11 cellular contexts compared by ENCODE assay signal in genomic region chr7:27191716-27192545, GRCh38. TPM values are rescaled to one million over a fixed set of nuclear protein-coding genes. Genes with fewer than 3 reads are reported as not detected.
DNase-seq lines count a peak whose midpoint lies in the region; ATAC-seq and TF ChIP-seq lines count a peak whose summit lies in the region.
"Had no signal": no experiment of that assay in that cellular context is flagged by ENCODE, and none has a peak within 500 bp of the region (broad histone marks: within the 10 kb centered on the region; RNA-seq: fewer than 3 reads in every experiment).

No MANE protein-coding gene starts in this region.

- TF ChIP-seq CTCF in coronary artery (IDR thresholded peaks at IDR 0.05) (no peak), natural killer cell (IDR thresholded peaks at IDR 0.05) (no peak)

- no peak for ATAC-seq in natural killer cell

- no peak overlapping the region for H3K27ac ChIP-seq in coronary artery
- peak overlapping the region; percentile 88 for H3K27ac ChIP-seq in urinary bladder (ENCODE audit: low read depth)

- DNase-seq in activated naive CD4-positive, alpha-beta T cell treated with Interleukin-2 at 50 U/mL for 16 hours, result no peak
- peak; percentile 70 for DNase-seq in coronary artery (ENCODE audit: low spot score)
- DNase-seq in natural killer cell, result peak; percentile 14
- no peak for DNase-seq in SK-N-DZ (ENCODE audit: low spot score)
- no peak for DNase-seq in SW 1271 (lab: John Stamatoyannopoulos, UW)
- DNase-seq in DMS153 (lab: John Stamatoyannopoulos, UW), result no peak
- DNase-seq: central memory CD4-positive, alpha-beta T cell; NCI-H1930 had no signal

- peaks cover 73% of the 10 kb centered on the region for H3K27me3 Mint-ChIP-seq in activated naive CD4-positive, alpha-beta T cell treated with anti-CD3 and anti-CD28 coated beads, Interleukin-2, amount 50 U/mL, for 24 hours
- peaks cover 80 to 92% of the 10 kb centered on the region in 2 donors for H3K27me3 Mint-ChIP-seq in natural killer cell (ENCODE audit: low read depth in 2 of 2)

- 7% methylated on average over 43 of the region's 43 CpGs for WGBS in urinary bladder

- no peak overlapping the region for H3K27ac Mint-ChIP-seq in activated naive CD4-positive, alpha-beta T cell treated with anti-CD3 and anti-CD28 coated beads, Interleukin-2, amount 50 U/mL, for 24 hours
- no peak overlapping the region for H3K27ac Mint-ChIP-seq in natural killer cell

- peaks cover 1% of the 10 kb centered on the region for H3K4me1 ChIP-seq in urinary bladder (ENCODE audit: insufficient read depth)

- H3K4me3 Mint-ChIP-seq in activated naive CD4-positive, alpha-beta T cell treated with anti-CD3 and anti-CD28 coated beads, Interleukin-2, amount 50 U/mL, for 24 hours, result peak overlapping the region; percentile 61
- peak overlapping the region; percentile 55 for H3K4me3 Mint-ChIP-seq in natural killer cell

- no peaks in the 10 kb centered on the region for H3K36me3 ChIP-seq in urinary bladder (ENCODE audit: insufficient read depth)

- H3K9me3 Mint-ChIP-seq in activated naive CD4-positive, alpha-beta T cell treated with anti-CD3 and anti-CD28 coated beads, Interleukin-2, amount 50 U/mL, for 24 hours, result no peaks in the 10 kb centered on the region
- H3K9me3 Mint-ChIP-seq in natural killer cell, result no peaks in the 10 kb centered on the region

- H3K4me3 ChIP-seq in coronary artery (peak overlapping the region; percentile 65), urinary bladder (ENCODE audit: low read depth, low read length) (peak overlapping the region; percentile 66)

- H3K36me3 Mint-ChIP-seq in activated naive CD4-positive, alpha-beta T cell treated with anti-CD3 and anti-CD28 coated beads, Interleukin-2, amount 50 U/mL, for 24 hours, result no peaks in the 10 kb centered on the region
- no peaks in the 10 kb centered on the region for H3K36me3 Mint-ChIP-seq in natural killer cell

- intact Hi-C loops in natural killer cell (cut with micrococcal nuclease), result no loop called here

- H3K4me1 Mint-ChIP-seq in activated naive CD4-positive, alpha-beta T cell treated with anti-CD3 and anti-CD28 coated beads, Interleukin-2, amount 50 U/mL, for 24 hours, result peaks cover 48% of the 10 kb centered on the region
- H3K4me1 Mint-ChIP-seq in natural killer cell, result peaks cover 37 to 42% of the 10 kb centered on the region in 2 donors

RNA-seq across cellular contexts. Expression of gene HOXA11, which starts 6.9 kb away (rescaled TPM):
- total RNA-seq in natural killer cell (not detected), urinary bladder (9.3 TPM)
- 39.1 TPM for polyA plus RNA-seq in urinary bladder
- not detected in 2 replicates for polyA plus RNA-seq in SK-N-DZ (2014; cell fraction: cytosol; rRNA removed)
- polyA plus RNA-seq in SK-N-DZ (2014; cell fraction: nucleus; rRNA removed), result not detected in 2 replicates

RNA-seq across cellular contexts. Expression of gene HOXA13, which starts 8.0 kb away (rescaled TPM):
- total RNA-seq in natural killer cell (not detected), urinary bladder (43.2 TPM)
- polyA plus RNA-seq in urinary bladder, result 24.4 TPM
- not detected in 2 replicates for polyA plus RNA-seq in SK-N-DZ (2014; cell fraction: cytosol; rRNA removed)
- not detected in 2 replicates for polyA plus RNA-seq in SK-N-DZ (2014; cell fraction: nucleus; rRNA removed)
- total RNA-seq: kidney epithelial cell had no signal

RNA-seq across cellular contexts. Expression of gene HOXA10, which starts 17.8 kb away (rescaled TPM):
- total RNA-seq in natural killer cell (1 to 10 TPM in 2 of 3 donors, under 1 TPM in 1; 0.82 to 3.3 (median 2.2) TPM), urinary bladder (23.2 TPM)
- polyA plus RNA-seq in urinary bladder, result 44.9 TPM
- polyA plus RNA-seq in SK-N-DZ (2014; cell fraction: cytosol; rRNA removed), result not detected in 2 replicates
- polyA plus RNA-seq in SK-N-DZ (2014; cell fraction: nucleus; rRNA removed), result not detected in 2 replicates

RNA-seq across cellular contexts. Expression of gene HOXA9, which starts 26.6 kb away (rescaled TPM):
- total RNA-seq in natural killer cell (1 to 10 TPM in 1 of 3 donors, under 1 TPM in 2; 0.39 to 4.6 (median 0.42) TPM), urinary bladder (19.8 TPM)
- polyA plus RNA-seq in urinary bladder, result 20.5 TPM
- 0.16 TPM in 1 of 2 replicates, not detected in the other for polyA plus RNA-seq in SK-N-DZ (2014; cell fraction: cytosol; rRNA removed)
- polyA plus RNA-seq in SK-N-DZ (2014; cell fraction: nucleus; rRNA removed), result not detected in 2 replicates

RNA-seq across cellular contexts. Expression of gene HOXA7, which starts 35.5 kb away (rescaled TPM):
- total RNA-seq in natural killer cell (not detected), urinary bladder (3.7 TPM)
- 14.2 TPM for polyA plus RNA-seq in urinary bladder
- not detected in 2 replicates for polyA plus RNA-seq in SK-N-DZ (2014; cell fraction: cytosol; rRNA removed)
- not detected in 2 replicates for polyA plus RNA-seq in SK-N-DZ (2014; cell fraction: nucleus; rRNA removed)

Comparison
In these comparisons a context has a peak if more than half of its experiments do, and no peak if none do; other contexts are left out.
1. DNase-seq: peak in coronary artery (single experiment) and natural killer cell (single experiment); none in activated naive CD4-positive, alpha-beta T cell treated with Interleukin-2 at 50 U/mL for 16 hours (single experiment), SK-N-DZ (single experiment), SW 1271 (0 of 2) and DMS153 (single experiment).
2. RNA of gene HOXA11, which starts 6.9 kb away (total RNA-seq): 9.3 TPM in urinary bladder (single experiment); not detected in natural killer cell; every median in the first group is over 10 times any median in the second.
3. RNA of gene HOXA13, which starts 8.0 kb away (total RNA-seq): 43.2 TPM in urinary bladder (single experiment); not detected in natural killer cell; every median in the first group is over 10 times any median in the second.